Comparison of ENCODE assay signal across 10 cellular contexts in the genomic region with DNA sequence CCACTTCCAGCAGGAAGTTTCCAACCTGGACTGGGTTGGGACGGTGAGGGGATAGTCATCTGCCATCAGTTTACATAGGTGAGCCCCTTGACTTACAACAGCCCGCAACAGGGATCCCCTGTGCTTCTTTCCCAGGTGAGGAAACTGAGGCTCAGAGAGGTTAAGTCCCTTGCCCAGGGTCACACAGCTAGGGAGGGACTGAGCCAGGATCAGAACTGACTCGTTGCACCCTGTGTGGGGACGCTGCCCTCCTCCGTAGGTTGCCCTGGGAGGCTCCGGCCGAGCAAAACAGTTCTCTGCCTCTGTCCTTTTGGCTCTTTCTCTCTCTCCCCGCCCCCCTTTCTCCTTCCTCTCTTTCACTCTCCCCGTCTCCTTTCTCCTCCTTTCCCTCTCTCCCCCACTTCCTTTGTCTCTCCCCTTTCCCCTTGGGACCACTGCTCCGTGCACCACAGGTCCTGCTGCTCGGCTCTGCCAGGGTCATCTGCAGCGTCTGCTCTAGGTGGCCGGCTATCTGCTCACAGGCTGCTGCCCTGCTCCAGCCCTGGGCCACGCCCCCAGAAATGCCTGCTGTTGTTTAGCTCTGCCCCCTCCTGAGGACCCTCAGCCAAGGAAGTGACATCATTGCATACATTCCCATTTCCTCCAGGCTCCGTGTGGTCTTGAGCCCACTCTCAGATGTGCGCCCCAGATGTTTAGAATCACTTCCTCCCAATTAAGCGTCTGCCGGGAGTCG.
DNase-seq lines count a peak whose midpoint lies in the region; ATAC-seq, FAIRE-seq and TF ChIP-seq lines count a peak whose summit lies in the region.
"Had no signal": no experiment of that assay in that cellular context is flagged by ENCODE, and none has a peak within 500 bp of the region (broad histone marks: within the 10 kb centered on the region; RNA-seq: fewer than 3 reads in every experiment).

No MANE protein-coding gene starts in this region.

- H3K9me3 ChIP-seq in HepG2 (ENCODE audit: low read length) (no peaks in the 10 kb centered on the region), right lobe of liver (no peaks in the 10 kb centered on the region)

- no peaks in the 10 kb centered on the region for H3K27me3 ChIP-seq in HepG2 (ENCODE audit: control insufficient read depth in 1 of 2, insufficient read depth in 2 of 2, low read length in 2 of 2)
- H3K27me3 ChIP-seq in right lobe of liver, result no peaks in the 10 kb centered on the region

- no peak overlapping the region for H3K4me3 ChIP-seq in HepG2 (replicated peaks in 1 of 3; ENCODE audit: insufficient read depth in 1 of 3, low read depth in 2 of 3, low read length in 3 of 3)
- H3K4me3 ChIP-seq in right lobe of liver, result no peak overlapping the region

- H3K27me3 Mint-ChIP-seq in brain (no peaks in the 10 kb centered on the region), memory B cell (no peaks in the 10 kb centered on the region)
- H3K27me3 Mint-ChIP-seq: activated CD8-positive, alpha-beta T cell treated with anti-CD3 and anti-CD28 coated beads for 36 hours had no signal

- H3K36me3 ChIP-seq in HepG2 (replicated peaks in 1 of 2; ENCODE audit: control insufficient read depth in 1 of 2, insufficient read depth in 2 of 2, low read length in 2 of 2) (peaks cover 39 to 90% of the 10 kb centered on the region in 2 experiments), right lobe of liver (peaks cover 0 to 5% (median 2%) of the 10 kb centered on the region in 4 donors)

- H3K4me2 ChIP-seq in HepG2 (ENCODE audit: low read depth, low read length), result no peak overlapping the region

- no peak overlapping the region for H2AFZ ChIP-seq in HepG2 (ENCODE audit: low read length)

- peaks cover 82% of the 10 kb centered on the region for H3K4me1 Mint-ChIP-seq in brain
- peaks cover 20% of the 10 kb centered on the region for H3K4me1 Mint-ChIP-seq in memory B cell

- no peak for DNase-seq in HepG2 (ENCODE audit: low spot score)
- DNase-seq in right lobe of liver, result no peak
- DNase-seq in memory B cell (ENCODE audit: low spot score in 2 of 2), result no peak
- no peak for DNase-seq in NCI-H1105 (lab: John Stamatoyannopoulos, UW)
- no peak for DNase-seq in NAMALWA (ENCODE audit: low spot score)
- DNase-seq in activated naive CD4-positive, alpha-beta T cell treated with anti-CD3 and anti-CD28 coated beads, Interleukin-2, amount 50 U/mL, for 72 hours (ENCODE audit: low spot score in 2 of 2), result no peak
- DNase-seq: activated CD8-positive, alpha-beta T cell treated with anti-CD3 and anti-CD28 coated beads for 36 hours; activated naive CD4-positive, alpha-beta T cell treated with Interleukin-2 at 50 U/mL for 16 hours had no signal

- CTCF ChIA-PET in HepG2 (lab: Yijun Ruan, JAX; ENCODE audit: low intra/inter-chr PET ratio, low total read pairs), result no interaction called here

- WGBS in HepG2 (ENCODE audit: low lambda C conversion rate), result 95% methylated on average over 17 of the region's 19 CpGs
- 81% methylated on average over 10 of the region's 19 CpGs for WGBS in right lobe of liver (ENCODE audit: insufficient coverage, low coverage, low lambda C conversion rate, missing lambda C conversion rate)

- H3K9me3 Mint-ChIP-seq in brain (no peaks in the 10 kb centered on the region), memory B cell (no peaks in the 10 kb centered on the region)
- H3K9me3 Mint-ChIP-seq in activated naive CD4-positive, alpha-beta T cell treated with anti-CD3 and anti-CD28 coated beads, Interleukin-2, amount 50 U/mL, for 72 hours, result no peaks in the 10 kb centered on the region
- H3K9me3 Mint-ChIP-seq: activated CD8-positive, alpha-beta T cell treated with anti-CD3 and anti-CD28 coated beads for 36 hours had no signal

- peak overlapping the region in 4 of 5 experiments; percentile 2 to 70 (median 41) for H3K4me3 Mint-ChIP-seq in brain
- peak overlapping the region; percentile 65 for H3K4me3 Mint-ChIP-seq in memory B cell
- H3K4me3 Mint-ChIP-seq: activated CD8-positive, alpha-beta T cell treated with anti-CD3 and anti-CD28 coated beads for 36 hours had no signal

- no TSS peak for BruUV-seq in HepG2 (replicated peaks; lab: Mats Ljungman, UMichigan)

- H3K27ac ChIP-seq in HepG2 (ENCODE audit: extremely low read length, insufficient read depth, low read length) (no peak overlapping the region), right lobe of liver (no peak overlapping the region)

- in situ Hi-C loops in HepG2 (cut with HindIII; ENCODE audit: extremely low pct_ligation_motif_present, low pct_unique_long_range_greater_than_20kb), result no loop called here

- no peaks in the 10 kb centered on the region for H3K79me2 ChIP-seq in HepG2 (ENCODE audit: insufficient read depth, low read length)

- H3K36me3 Mint-ChIP-seq in brain (peaks cover 32% of the 10 kb centered on the region), memory B cell (no peaks in the 10 kb centered on the region)
- H3K36me3 Mint-ChIP-seq in activated naive CD4-positive, alpha-beta T cell treated with anti-CD3 and anti-CD28 coated beads, Interleukin-2, amount 50 U/mL, for 72 hours, result no peaks in the 10 kb centered on the region

- intact Hi-C loops in HepG2 (cut with micrococcal nuclease; ENCODE audit: unreplicated experiment) (no loop called here), right lobe of liver (cut with DNase I) (no loop called here)

- POLR2A ChIA-PET in HepG2 (lab: Yijun Ruan, JAX), result no interaction called here

- no peak overlapping the region for H3K9ac ChIP-seq in HepG2 (ENCODE audit: insufficient read depth, low read depth, low read length)

- peak overlapping the region; percentile 69 to 97 (median 91) for H3K27ac Mint-ChIP-seq in brain
- H3K27ac Mint-ChIP-seq in memory B cell, result peak overlapping the region; percentile 84
- H3K27ac Mint-ChIP-seq in activated naive CD4-positive, alpha-beta T cell treated with anti-CD3 and anti-CD28 coated beads, Interleukin-2, amount 50 U/mL, for 72 hours, result no peak overlapping the region
- H3K27ac Mint-ChIP-seq: activated CD8-positive, alpha-beta T cell treated with anti-CD3 and anti-CD28 coated beads for 36 hours had no signal

- TF ChIP-seq POLR2A in HepG2 (IDR thresholded peaks at IDR 0.05; ENCODE audit: insufficient read depth in 1 of 2, low read depth in 2 of 2, low read length in 2 of 2) (no peak), right lobe of liver (IDR thresholded peaks at IDR 0.05) (no peak)

- FAIRE-seq in HepG2 (lab: Jason Lieb, UNC), result no peak

- no peaks in the 10 kb centered on the region for H3K4me1 ChIP-seq in HepG2 (ENCODE audit: insufficient read depth, low read length)
- no peaks in the 10 kb centered on the region for H3K4me1 ChIP-seq in right lobe of liver

- TF ChIP-seq RAD21 in HepG2 (CRISPR knock-in tag; IDR thresholded peaks at IDR 0.05), result no peak

- H4K20me1 ChIP-seq in HepG2 (ENCODE audit: insufficient read depth, low read length), result peaks cover 8% of the 10 kb centered on the region; the same call in 1 of the 2 replicates

- TF ChIP-seq CTCF in HepG2 (CRISPR knock-in tag; IDR thresholded peaks at IDR 0.05) (no peak), right lobe of liver (IDR thresholded peaks at IDR 0.05) (no peak), brain (conservative IDR thresholded peaks at IDR 0.05) (no peak)

- ATAC-seq in HepG2 (no peak), right lobe of liver (no peak), memory B cell (ENCODE audit: low read depth) (peak; percentile 23), HG03521 (IDR thresholded peaks at IDR 0.05; ENCODE audit: unreplicated experiment) (no peak)
- no peak for ATAC-seq in activated naive CD4-positive, alpha-beta T cell treated with anti-CD3 and anti-CD28 coated beads, Interleukin-2, amount 50 U/mL, for 72 hours
- ATAC-seq: activated CD8-positive, alpha-beta T cell treated with anti-CD3 and anti-CD28 coated beads for 36 hours had no signal

- TF ChIP-seq EP300 in HepG2 (IDR thresholded peaks at IDR 0.05; ENCODE audit: low read depth in 2 of 2, low read length in 2 of 2) (no peak), HepG2 (CRISPR knock-in tag; IDR thresholded peaks at IDR 0.05; ENCODE audit: borderline replicate concordance) (no peak)

TF ChIP-seq in HepG2, 621 proteins besides CTCF, POLR2A, EP300 and RAD21 (continues in another document):
- TF ChIP-seq ZNF768 (CRISPR knock-in tag; IDR thresholded peaks at IDR 0.05), result peak; percentile 87

Comparison
In these comparisons a context has a peak if more than half of its experiments do, and no peak if none do; other contexts are left out.
1. H3K27ac Mint-ChIP-seq: peak in brain (5 of 5) and memory B cell (single experiment); none in activated naive CD4-positive, alpha-beta T cell treated with anti-CD3 and anti-CD28 coated beads, Interleukin-2, amount 50 U/mL, for 72 hours (0 of 2).